Comparison of ENCODE assay signal across 8 cellular contexts in genomic region chr1:28668191-28668955, GRCh38. TPM values are rescaled to one million over a fixed set of nuclear protein-coding genes. Genes with fewer than 3 reads are reported as not detected.
DNase-seq lines count a peak whose midpoint lies in the region; ATAC-seq and TF ChIP-seq lines count a peak whose summit lies in the region.

Gene GMEB1, plus strand, starts transcription at chr1:28668784. Its CDS starts 14,829 bp downstream, at chr1:28683613.

- intact Hi-C loops in right lobe of liver (cut with DNase I): no loop called here

- peaks cover 18 to 35% (median 24%) of the 10 kb centered on the region in 10 experiments for H3K4me1 ChIP-seq in BLaER1 treated with 17β-estradiol and CSF1 and Interleukin-3, amounts not matched to agents 10 nM and 100 nM
- peaks cover 0 to 14% (median 0%) of the 10 kb centered on the region in 4 donors for H3K4me1 ChIP-seq in right lobe of liver

- H3K4me1 Mint-ChIP-seq in activated CD4-positive, alpha-beta memory T cell treated with anti-CD3 and anti-CD28 coated beads, Interleukin-2, amount 10 ng/mL, durations not matched to agents 7 days and 5 days: peaks cover 20% of the 10 kb centered on the region

- H3K27me3 Mint-ChIP-seq in activated CD4-positive, alpha-beta memory T cell treated with anti-CD3 and anti-CD28 coated beads, Interleukin-2, amount 10 ng/mL, durations not matched to agents 7 days and 5 days: no peaks in the 10 kb centered on the region

- peak within 1 kb of the TSS; percentile 78 to 94 (median 92) for H3K4me2 ChIP-seq in BLaER1 treated with 17β-estradiol and CSF1 and Interleukin-3, amounts not matched to agents 10 nM and 100 nM

- H3K36me3 Mint-ChIP-seq in activated CD4-positive, alpha-beta memory T cell treated with anti-CD3 and anti-CD28 coated beads, Interleukin-2, amount 10 ng/mL, durations not matched to agents 7 days and 5 days (ENCODE audit: low read depth): peaks cover 3% of the 10 kb centered on the region

- peak within 1 kb of the TSS; percentile 92 for H3K4me3 Mint-ChIP-seq in activated CD4-positive, alpha-beta memory T cell treated with anti-CD3 and anti-CD28 coated beads, Interleukin-2, amount 10 ng/mL, durations not matched to agents 7 days and 5 days

- peak; percentile 82 for ATAC-seq in GM19372 (IDR thresholded peaks at IDR 0.05; ENCODE audit: low read depth, unreplicated experiment)
- peak; percentile 58 for ATAC-seq in HG03520 (IDR thresholded peaks at IDR 0.05; ENCODE audit: unreplicated experiment)
- ATAC-seq in right lobe of liver: peak; percentile 89 to 94 (median 93)

- H3K9me3 Mint-ChIP-seq in activated CD4-positive, alpha-beta memory T cell treated with anti-CD3 and anti-CD28 coated beads, Interleukin-2, amount 10 ng/mL, durations not matched to agents 7 days and 5 days: no peaks in the 10 kb centered on the region

- H3K36me3 ChIP-seq in BLaER1 treated with 17β-estradiol and CSF1 and Interleukin-3, amounts not matched to agents 10 nM and 100 nM: peaks cover 0 to 12% (median 4%) of the 10 kb centered on the region in 11 experiments; a peak in 5 of 22 replicates
- no peaks in the 10 kb centered on the region for H3K36me3 ChIP-seq in right lobe of liver

- CTCF ChIA-PET in activated CD4-positive, alpha-beta memory T cell treated with anti-CD3 and anti-CD28 coated beads, Interleukin-2, amount 10 ng/mL, durations not matched to agents 7 days and 5 days (lab: Charles Lee): interaction anchor here (0.5 to 4.8 kb wide), 9 partner anchors 20 to 513 kb away, joined by 3 to 52 read pairs (median 7); partner anchors contain the start of genes RNU11, SRSF4, TAF12 and YTHDF2

- peak within 1 kb of the TSS; percentile 98 to 100 (median 100) for H3K9ac ChIP-seq in BLaER1 treated with 17β-estradiol and CSF1 and Interleukin-3, amounts not matched to agents 10 nM and 100 nM

- H3K27me3 ChIP-seq in BLaER1 treated with 17β-estradiol and CSF1 and Interleukin-3, amounts not matched to agents 10 nM and 100 nM: no peaks in the 10 kb centered on the region
- no peaks in the 10 kb centered on the region for H3K27me3 ChIP-seq in right lobe of liver

- 9% methylated on average over 9 of the region's 57 CpGs for WGBS in right lobe of liver (ENCODE audit: insufficient coverage, low coverage, low lambda C conversion rate, missing lambda C conversion rate)

- peak within 1 kb of the TSS; percentile 86 to 100 (median 97) for H3K4me3 ChIP-seq in BLaER1 treated with 17β-estradiol and CSF1 and Interleukin-3, amounts not matched to agents 10 nM and 100 nM
- H3K4me3 ChIP-seq in right lobe of liver: peak within 1 kb of the TSS; percentile 78 to 98 (median 90)

- peak within 1 kb of the TSS; percentile 99 to 100 (median 100) for H3K27ac ChIP-seq in BLaER1 treated with 17β-estradiol and CSF1 and Interleukin-3, amounts not matched to agents 10 nM and 100 nM
- H3K27ac ChIP-seq in right lobe of liver: peak within 1 kb of the TSS; percentile 85 to 98 (median 96)

- no peaks in the 10 kb centered on the region for H3K9me3 ChIP-seq in BLaER1 treated with 17β-estradiol and CSF1 and Interleukin-3, amounts not matched to agents 10 nM and 100 nM (replicated peaks in 1 of 11)
- H3K9me3 ChIP-seq in right lobe of liver: no peaks in the 10 kb centered on the region

- TF ChIP-seq POLR2A in right lobe of liver (IDR thresholded peaks at IDR 0.05): no peak

- POLR2A ChIA-PET in activated CD4-positive, alpha-beta memory T cell treated with anti-CD3 and anti-CD28 coated beads, Interleukin-2, amount 10 ng/mL, durations not matched to agents 7 days and 5 days (lab: Charles Lee): interaction anchor here (0.6 to 9.3 kb wide), 32 partner anchors 9 to 512 kb away, joined by 3 to 441 read pairs (median 6); partner anchors contain the start of genes EPB41, MED18, RCC1 and RNU11

- TF ChIP-seq CTCF in right lobe of liver (IDR thresholded peaks at IDR 0.05): no peak

- H3K27ac Mint-ChIP-seq in activated CD4-positive, alpha-beta memory T cell treated with anti-CD3 and anti-CD28 coated beads, Interleukin-2, amount 10 ng/mL, durations not matched to agents 7 days and 5 days: peak within 1 kb of the TSS; percentile 97

- peaks cover 0 to 6% (median 0%) of the 10 kb centered on the region in 11 experiments; a peak in 4 of 22 replicates for H4K20me1 ChIP-seq in BLaER1 treated with 17β-estradiol and CSF1 and Interleukin-3, amounts not matched to agents 10 nM and 100 nM

- peak; percentile 52 for DNase-seq in NCI-H748 treated with DMSO at 0.1 percent for 48 hours (lab: John Stamatoyannopoulos, UW)
- DNase-seq in activated CD4-positive, alpha-beta memory T cell treated with anti-CD3 and anti-CD28 coated beads, Interleukin-2, amount 10 ng/mL, durations not matched to agents 7 days and 5 days: peak; percentile 89
- DNase-seq in dermis microvascular lymphatic vessel endothelial cell (ENCODE audit: low read depth in 2 of 2): peak; percentile 50 to 88
- DNase-seq in right lobe of liver: peak; percentile 91 to 92 (median 91)
- DNase-seq in stimulated activated CD4-positive, alpha-beta T cell treated with anti-CD3 and anti-CD28 coated beads, Interleukin-4, amount 100 ng/mL, for 1 hour: peak; percentile 86

RNA-seq across cellular contexts. Expression of gene GMEB1, which starts in this region (rescaled TPM):
- 10 to 100 TPM; 27.7 to 28.7 TPM for total RNA-seq in activated CD4-positive, alpha-beta memory T cell treated with anti-CD3 and anti-CD28 coated beads, Interleukin-2, amount 10 ng/mL, durations not matched to agents 7 days and 5 days
- 5.3 and 7.5 TPM in 2 replicates for total RNA-seq in dermis microvascular lymphatic vessel endothelial cell
- 1 to 10 TPM; 2.8 to 5.7 (median 4.6) TPM for total RNA-seq in right lobe of liver

Comparison
In these comparisons a context has a peak if more than half of its experiments do, and no peak if none do; other contexts are left out.
1. Peak in every context shown above with its lines: DNase-seq, ATAC-seq, H3K4me3 ChIP-seq and H3K27ac ChIP-seq.